10 cellular contexts compared by ENCODE assay signal in the genomic region with DNA sequence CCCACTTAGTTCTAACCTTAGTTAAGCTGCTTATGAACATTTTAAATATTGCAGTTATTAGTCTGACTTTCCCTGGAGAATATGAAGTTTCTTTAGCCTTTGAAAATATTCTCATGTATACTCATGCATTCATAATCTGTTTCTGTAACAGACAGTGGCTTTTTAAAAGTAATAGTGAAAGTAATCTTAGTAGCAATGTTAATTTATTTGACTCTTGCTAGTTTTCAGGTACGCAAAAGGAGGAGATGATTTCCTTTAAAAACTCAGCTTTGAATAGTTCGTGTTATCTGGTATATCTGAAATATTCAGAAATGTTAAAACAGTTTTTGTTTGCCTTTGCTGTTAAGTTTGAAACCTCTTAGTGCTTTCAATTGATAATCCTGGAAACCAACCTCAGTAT. TPM values are rescaled to one million over a fixed set of nuclear protein-coding genes. Genes with fewer than 3 reads are reported as not detected.
DNase-seq lines count a peak whose midpoint lies in the region; ATAC-seq and TF ChIP-seq lines count a peak whose summit lies in the region.
"Had no signal": no experiment of that assay in that cellular context is flagged by ENCODE, and none has a peak within 500 bp of the region (broad histone marks: within the 10 kb centered on the region; RNA-seq: fewer than 3 reads in every experiment).

No MANE protein-coding gene starts in this region.

- H3K4me3 ChIP-seq in WERI-Rb-1 (ENCODE audit: low read depth, low read length) (peak overlapping the region; percentile 100), foreskin fibroblast (ENCODE audit: low read depth in 1 of 2, low read length in 2 of 2) (peak overlapping the region; percentile 20 to 93), lower leg skin (ENCODE audit: low read depth, poor library complexity, severe bottlenecking) (no peak overlapping the region)
- H3K4me3 ChIP-seq: testis had no signal

- peaks cover 7% of the 10 kb centered on the region for H3K36me3 ChIP-seq in WERI-Rb-1

- peak overlapping the region; percentile 87 for H3K27ac ChIP-seq in WERI-Rb-1

- intact Hi-C loops in lower leg skin (cut with DNase I; ENCODE audit: low total_unique reads) = loop anchor here (10.0 kb wide), 1 partner anchor 66 kb away; no protein-coding TSS in a partner anchor

- no peak for TF ChIP-seq POLR2A in lower leg skin (IDR thresholded peaks at IDR 0.05)

- no peak for ATAC-seq in stimulated activated naive B cell treated with anti-CD40 and anti-IgM and Interleukin-4, amounts not matched to agents 10 μg/mL and 1 μg/mL and 100 μg/mL, for 72 hours (replicated peaks)

- WGBS in lower leg skin, 2 donors = 26 to 37% methylated on average over 2 of the region's 2 CpGs

- H3K27me3 Mint-ChIP-seq in T-helper 1 cell treated with Interleukin-12 subunit alpha and Interleukin-12 subunit beta and Interleukin-4 antibody, amounts not matched to agents 30 μg/mL and 1 μg/mL, for 36 hours (ENCODE audit: low read depth) = no peaks in the 10 kb centered on the region
- no peaks in the 10 kb centered on the region for H3K27me3 Mint-ChIP-seq in stimulated activated naive B cell treated with anti-CD40 and anti-IgM and Interleukin-4, amounts not matched to agents 10 μg/mL and 1 μg/mL and 100 μg/mL, for 72 hours

- peaks cover 60% of the 10 kb centered on the region for H3K4me1 Mint-ChIP-seq in T-helper 1 cell treated with Interleukin-12 subunit alpha and Interleukin-12 subunit beta and Interleukin-4 antibody, amounts not matched to agents 30 μg/mL and 1 μg/mL, for 36 hours (ENCODE audit: low read depth)
- H3K4me1 Mint-ChIP-seq in stimulated activated naive B cell treated with anti-CD40 and anti-IgM and Interleukin-4, amounts not matched to agents 10 μg/mL and 1 μg/mL and 100 μg/mL, for 72 hours = peaks cover 31 to 65% of the 10 kb centered on the region in 2 donors

- no peak for TF ChIP-seq CTCF in WERI-Rb-1 (IDR thresholded peaks at IDR 0.05; ENCODE audit: low read depth, low read length)
- no peak for TF ChIP-seq CTCF in foreskin fibroblast (IDR thresholded peaks at IDR 0.05; ENCODE audit: low read depth, low read length)
- no peak for TF ChIP-seq CTCF in lower leg skin (IDR thresholded peaks at IDR 0.05)

- H3K4me3 Mint-ChIP-seq in T-helper 1 cell treated with Interleukin-12 subunit alpha and Interleukin-12 subunit beta and Interleukin-4 antibody, amounts not matched to agents 30 μg/mL and 1 μg/mL, for 36 hours = peak overlapping the region; percentile 85
- H3K4me3 Mint-ChIP-seq in stimulated activated naive B cell treated with anti-CD40 and anti-IgM and Interleukin-4, amounts not matched to agents 10 μg/mL and 1 μg/mL and 100 μg/mL, for 72 hours = peak overlapping the region; percentile 73 to 74

- no peak for DNase-seq in T-helper 1 cell
- DNase-seq in WERI-Rb-1 = no peak
- DNase-seq in foreskin fibroblast = no peak
- no peak for DNase-seq in stimulated activated naive B cell treated with anti-CD40 and anti-IgM and Interleukin-4, amounts not matched to agents 10 μg/mL and 1 μg/mL and 100 μg/mL, for 72 hours
- no peak for DNase-seq in DMS153 treated with DMSO at 0.1 percent for 48 hours (lab: John Stamatoyannopoulos, UW; ENCODE audit: unreplicated experiment)
- no peak for DNase-seq in lower leg skin (ENCODE audit: low spot score in 2 of 2)
- no peak for DNase-seq in RKO (ENCODE audit: low spot score)
- DNase-seq: 8988T, testis had no signal

- peaks cover 18% of the 10 kb centered on the region for H3K36me3 Mint-ChIP-seq in T-helper 1 cell treated with Interleukin-12 subunit alpha and Interleukin-12 subunit beta and Interleukin-4 antibody, amounts not matched to agents 30 μg/mL and 1 μg/mL, for 36 hours (ENCODE audit: low read depth)
- H3K36me3 Mint-ChIP-seq in stimulated activated naive B cell treated with anti-CD40 and anti-IgM and Interleukin-4, amounts not matched to agents 10 μg/mL and 1 μg/mL and 100 μg/mL, for 72 hours = peaks cover 3 to 20% of the 10 kb centered on the region in 2 donors

- H3K9me3 ChIP-seq in WERI-Rb-1 (ENCODE audit: severe bottlenecking) = no peaks in the 10 kb centered on the region
- H3K9me3 ChIP-seq: testis had no signal

- H3K9me3 Mint-ChIP-seq in T-helper 1 cell treated with Interleukin-12 subunit alpha and Interleukin-12 subunit beta and Interleukin-4 antibody, amounts not matched to agents 30 μg/mL and 1 μg/mL, for 36 hours = no peaks in the 10 kb centered on the region
- H3K9me3 Mint-ChIP-seq in stimulated activated naive B cell treated with anti-CD40 and anti-IgM and Interleukin-4, amounts not matched to agents 10 μg/mL and 1 μg/mL and 100 μg/mL, for 72 hours = no peaks in the 10 kb centered on the region

- H3K27me3 ChIP-seq in WERI-Rb-1 (ENCODE audit: insufficient read depth, low read depth, severe bottlenecking) = no peaks in the 10 kb centered on the region
- H3K27me3 ChIP-seq: testis had no signal

- H3K27ac Mint-ChIP-seq in T-helper 1 cell treated with Interleukin-12 subunit alpha and Interleukin-12 subunit beta and Interleukin-4 antibody, amounts not matched to agents 30 μg/mL and 1 μg/mL, for 36 hours = peak overlapping the region; percentile 91
- H3K27ac Mint-ChIP-seq in stimulated activated naive B cell treated with anti-CD40 and anti-IgM and Interleukin-4, amounts not matched to agents 10 μg/mL and 1 μg/mL and 100 μg/mL, for 72 hours = peak overlapping the region; percentile 72

RNA-seq across cellular contexts. Expression of a gene that starts 3.8 kb away (rescaled TPM):
- 10 to 100 TPM; 49.8 to 68.4 (median 54.1) TPM for total RNA-seq in lower leg skin

RNA-seq across cellular contexts. Expression of a gene that starts 37.9 kb away (rescaled TPM):
- 100 to 1,000 TPM in 3 of 4 donors, 10 to 100 TPM in 1; 84.9 to 111 (median 108) TPM for total RNA-seq in lower leg skin
